In genomic region chr6:33788694-33789549, GRCh38 we compare ENCODE assay signal across 1 cellular context.
TF ChIP-seq lines count a peak whose summit lies in the region.

Gene LEMD2, minus strand, starts transcription at chr6:33789130. Its CDS starts 14 bp downstream, at chr6:33789116.

TF ChIP-seq in K562, 482 proteins besides CTCF, POLR2A, EP300 and RAD21 (continued from another document):
- TF ChIP-seq BCL6 (CRISPR knock-in tag; IDR thresholded peaks at IDR 0.05): peak; percentile 91
- peak; percentile 75; the same call in 1 of the 2 replicates for TF ChIP-seq ZBTB26 (CRISPR knock-in tag; IDR thresholded peaks at IDR 0.05)
- TF ChIP-seq ARID2 (IDR thresholded peaks at IDR 0.05): 0 out of 2 replicates have a peak, but pooled peaks have one; percentile 41
- TF ChIP-seq ELF1 (tag; IDR thresholded peaks at IDR 0.05): peak; percentile 98
- no peak for TF ChIP-seq ZNF586 (CRISPR knock-in tag; conservative IDR thresholded peaks at IDR 0.05)
- peak in 1 of 2 experiments; percentile 59; a peak in 1 of 4 replicates for TF ChIP-seq BCLAF1 (IDR thresholded peaks at IDR 0.05; ENCODE audit: borderline replicate concordance in 1 of 2, control insufficient read depth in 1 of 2, low read depth in 2 of 2, low read length in 1 of 2)
- peak; percentile 99 for TF ChIP-seq SAP30 (IDR thresholded peaks at IDR 0.05; ENCODE audit: borderline replicate concordance, insufficient read depth, low read depth, low read length, poor library complexity, severe bottlenecking)
- peak; percentile 88 for TF ChIP-seq RBFOX2 (IDR thresholded peaks at IDR 0.05; ENCODE audit: low read depth, low read length)
- peak; percentile 89 for TF ChIP-seq HNRNPLL (IDR thresholded peaks at IDR 0.05; ENCODE audit: low read depth, low read length, poor library complexity, severe bottlenecking)
- TF ChIP-seq ZNF354B (CRISPR knock-in tag; IDR thresholded peaks at IDR 0.05): 0 out of 2 replicates have a peak, but pooled peaks have one; percentile 11
- TF ChIP-seq JUNB (CRISPR knock-in tag; conservative IDR thresholded peaks at IDR 0.05): no peak
- TF ChIP-seq ZNF592 (IDR thresholded peaks at IDR 0.05): peak; percentile 57; the same call in 1 of the 2 replicates
- TF ChIP-seq PREB (CRISPR knock-in tag; IDR thresholded peaks at IDR 0.05): 0 out of 2 replicates have a peak, but pooled peaks have one; percentile 6
- TF ChIP-seq NBN (IDR thresholded peaks at IDR 0.05; ENCODE audit: low read depth): peak; percentile 71; the same call in 1 of the 2 replicates
- TF ChIP-seq ZNF347 (CRISPR knock-in tag; IDR thresholded peaks at IDR 0.05; ENCODE audit: low read depth): no peak
- TF ChIP-seq DMBX1 (CRISPR knock-in tag; IDR thresholded peaks at IDR 0.05; ENCODE audit: borderline replicate concordance): peak; percentile 97
- peak; percentile 83 for TF ChIP-seq CREB1 (IDR thresholded peaks at IDR 0.05)
- peak; percentile 89 for TF ChIP-seq CREB1 (CRISPR knock-in tag; IDR thresholded peaks at IDR 0.05)
- TF ChIP-seq NFIC (IDR thresholded peaks at IDR 0.05): peak; percentile 68
- TF ChIP-seq ARNT (IDR thresholded peaks at IDR 0.05): peak; percentile 25 to 73; a peak in 1 of 4 replicates
- TF ChIP-seq SNAPC5 (CRISPR knock-in tag; IDR thresholded peaks at IDR 0.05): no peak
- TF ChIP-seq ZNF280A (IDR thresholded peaks at IDR 0.05; ENCODE audit: low read depth, partially characterized antibody): no peak
- TF ChIP-seq NFIX (CRISPR knock-in tag; IDR thresholded peaks at IDR 0.05; ENCODE audit: low read depth): no peak
